10 cellular contexts compared by ENCODE assay signal in the genomic region with DNA sequence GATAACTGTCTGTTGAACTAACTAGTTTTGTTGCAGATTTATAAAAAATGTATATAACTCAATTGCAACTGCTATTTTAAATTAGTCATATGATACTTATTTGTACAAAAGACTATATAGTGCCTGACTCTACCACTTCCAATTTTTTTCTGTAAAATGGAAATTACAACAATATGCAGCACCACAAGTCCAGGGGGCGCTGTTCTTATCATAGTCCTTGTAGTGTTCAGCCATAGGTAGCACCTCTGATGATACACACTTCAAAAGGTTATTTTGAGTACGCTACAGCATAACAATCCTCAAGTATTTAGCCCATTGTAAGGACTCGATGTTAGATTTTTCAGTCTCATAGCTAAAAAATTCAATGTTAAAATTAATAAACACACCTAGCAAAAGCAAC.
DNase-seq lines count a peak whose midpoint lies in the region; ATAC-seq, FAIRE-seq and TF ChIP-seq lines count a peak whose summit lies in the region.
"Had no signal": no experiment of that assay in that cellular context is flagged by ENCODE, and none has a peak within 500 bp of the region (broad histone marks: within the 10 kb centered on the region; RNA-seq: fewer than 3 reads in every experiment).

No MANE protein-coding gene starts in this region.

- peaks cover 10% of the 10 kb centered on the region for H3K4me1 Mint-ChIP-seq in WTC11

- H3K36me3 Mint-ChIP-seq in WTC11 = peaks cover 7% of the 10 kb centered on the region

- no peak overlapping the region for H3K4me3 Mint-ChIP-seq in WTC11

- CTCF ChIA-PET in WTC11 (lab: Charles Lee) (interaction anchor here (1.5 kb wide), 1 partner anchor 177 kb away, joined by 5 read pairs; no protein-coding TSS in a partner anchor), GM10248 (lab: Yijun Ruan, JAX) (interaction anchor here (0.6 to 1.8 kb wide), 5 partner anchors 9 to 271 kb away, joined by 3 to 5 read pairs (median 3); no protein-coding TSS in a partner anchor)

- H3K9me3 ChIP-seq in keratinocyte (ENCODE audit: control insufficient read depth, low read depth, low read length) = no peaks in the 10 kb centered on the region
- H3K9me3 ChIP-seq: pancreas, stomach had no signal

- FAIRE-seq in keratinocyte (lab: Jason Lieb, UNC) = no peak
- FAIRE-seq: pancreas had no signal

- no peak overlapping the region for H3K4me2 ChIP-seq in keratinocyte (ENCODE audit: control insufficient read depth, extremely low read depth, insufficient read depth, low read depth, low read length)

- no peaks in the 10 kb centered on the region for H4K20me1 ChIP-seq in keratinocyte (ENCODE audit: control insufficient read depth, extremely low read depth, insufficient read depth, low read length)

- no peaks in the 10 kb centered on the region; the same call in none of the 2 replicates for H3K27me3 Mint-ChIP-seq in WTC11 (ENCODE audit: low read depth)

- no peaks in the 10 kb centered on the region for H3K36me3 ChIP-seq in H7 (replicated peaks; ENCODE audit: control insufficient read depth, insufficient read depth, low read length)
- H3K36me3 ChIP-seq in keratinocyte (ENCODE audit: control insufficient read depth in 2 of 2, extremely low read depth in 1 of 2, insufficient read depth in 2 of 2, low read length in 2 of 2) = no peaks in the 10 kb centered on the region
- H3K36me3 ChIP-seq: pancreas, stomach had no signal

- TF ChIP-seq CTCF in WTC11 (IDR thresholded peaks at IDR 0.05) (peak; percentile 63), keratinocyte (optimal IDR thresholded peaks at IDR 0.05 in 1 of 3, IDR thresholded peaks at IDR 0.05 in 1 of 3, conservative IDR thresholded peaks at IDR 0.05 in 1 of 3; ENCODE audit: extremely low read depth in 1 of 3, insufficient read depth in 2 of 3, low read length in 3 of 3) (peak; percentile 35 to 39 (median 37)), GM10248 (IDR thresholded peaks at IDR 0.05; ENCODE audit: control extremely low read depth, extremely low read depth, low read depth, missing control alignments) (no peak)

- no peaks in the 10 kb centered on the region for H3K27me3 ChIP-seq in H7 (ENCODE audit: control insufficient read depth, insufficient read depth, low read length)
- no peaks in the 10 kb centered on the region for H3K27me3 ChIP-seq in keratinocyte (ENCODE audit: control insufficient read depth, extremely low read depth, insufficient read depth, low read length)
- H3K27me3 ChIP-seq: pancreas had no signal

- POLR2A ChIA-PET in WTC11 (lab: Charles Lee) (no interaction called here), GM10248 (lab: Yijun Ruan, JAX) (no interaction called here)

- H3K4me1 ChIP-seq in keratinocyte (ENCODE audit: control insufficient read depth, extremely low read depth, insufficient read depth, low read length) = no peaks in the 10 kb centered on the region
- H3K4me1 ChIP-seq: pancreas, stomach had no signal

- H3K4me3 ChIP-seq in H7 (ENCODE audit: insufficient read depth, low read depth, low read length) (no peak overlapping the region), keratinocyte (ENCODE audit: control insufficient read depth in 2 of 3, extremely low read depth in 1 of 3, insufficient read depth in 2 of 3, low read depth in 1 of 3, low read length in 3 of 3) (no peak overlapping the region)
- H3K4me3 ChIP-seq: pancreas, stomach had no signal

- dilution Hi-C loops in keratinocyte (cut with MboI; ENCODE audit: extremely low pct_ligation_motif_present, low sequenced_read_pairs) = no loop called here

- ATAC-seq in WTC11 (no peak), HG03342 (IDR thresholded peaks at IDR 0.05; ENCODE audit: unreplicated experiment) (no peak), HG02938 (IDR thresholded peaks at IDR 0.05; ENCODE audit: unreplicated experiment) (no peak)
- ATAC-seq: pancreas had no signal

- no peak overlapping the region for H3K27ac ChIP-seq in keratinocyte (ENCODE audit: control insufficient read depth, insufficient read depth, low read length)
- H3K27ac ChIP-seq: pancreas, stomach had no signal

- H3K79me2 ChIP-seq in keratinocyte (ENCODE audit: control insufficient read depth, insufficient read depth, low read length) = no peaks in the 10 kb centered on the region

- DNase-seq in COLO668 (lab: John Stamatoyannopoulos, UW; ENCODE audit: unreplicated experiment) (peak; percentile 7), H7 (peak; percentile 10), WTC11 (ENCODE audit: low spot score) (peak; percentile 48), keratinocyte (ENCODE audit: low read depth, low spot score) (no peak), glomerular visceral epithelial cell (ENCODE audit: extremely low spot score) (no peak), GM10248 (ENCODE audit: extremely low spot score) (no peak)
- DNase-seq: pancreas, stomach had no signal

- H3K27ac Mint-ChIP-seq in WTC11 = no peak overlapping the region

- no peak overlapping the region for H3K9ac ChIP-seq in keratinocyte (ENCODE audit: control insufficient read depth, extremely low read depth, insufficient read depth, low read length)

- peaks cover 23% of the 10 kb centered on the region for H3K9me3 Mint-ChIP-seq in WTC11

- H3K9me1 ChIP-seq in keratinocyte (ENCODE audit: control insufficient read depth, extremely low read depth, insufficient read depth, low read length) = no peaks in the 10 kb centered on the region

- no peak overlapping the region for H2AFZ ChIP-seq in keratinocyte (ENCODE audit: control insufficient read depth, low read length)

TF ChIP-seq in WTC11, 78 proteins besides CTCF, POLR2A, EP300 and RAD21 (continues in another document):
- TF ChIP-seq, protein P1, sequence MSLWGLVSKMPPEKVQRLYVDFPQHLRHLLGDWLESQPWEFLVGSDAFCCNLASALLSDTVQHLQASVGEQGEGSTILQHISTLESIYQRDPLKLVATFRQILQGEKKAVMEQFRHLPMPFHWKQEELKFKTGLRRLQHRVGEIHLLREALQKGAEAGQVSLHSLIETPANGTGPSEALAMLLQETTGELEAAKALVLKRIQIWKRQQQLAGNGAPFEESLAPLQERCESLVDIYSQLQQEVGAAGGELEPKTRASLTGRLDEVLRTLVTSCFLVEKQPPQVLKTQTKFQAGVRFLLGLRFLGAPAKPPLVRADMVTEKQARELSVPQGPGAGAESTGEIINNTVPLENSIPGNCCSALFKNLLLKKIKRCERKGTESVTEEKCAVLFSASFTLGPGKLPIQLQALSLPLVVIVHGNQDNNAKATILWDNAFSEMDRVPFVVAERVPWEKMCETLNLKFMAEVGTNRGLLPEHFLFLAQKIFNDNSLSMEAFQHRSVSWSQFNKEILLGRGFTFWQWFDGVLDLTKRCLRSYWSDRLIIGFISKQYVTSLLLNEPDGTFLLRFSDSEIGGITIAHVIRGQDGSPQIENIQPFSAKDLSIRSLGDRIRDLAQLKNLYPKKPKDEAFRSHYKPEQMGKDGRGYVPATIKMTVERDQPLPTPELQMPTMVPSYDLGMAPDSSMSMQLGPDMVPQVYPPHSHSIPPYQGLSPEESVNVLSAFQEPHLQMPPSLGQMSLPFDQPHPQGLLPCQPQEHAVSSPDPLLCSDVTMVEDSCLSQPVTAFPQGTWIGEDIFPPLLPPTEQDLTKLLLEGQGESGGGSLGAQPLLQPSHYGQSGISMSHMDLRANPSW (CRISPR knock-in tag; conservative IDR thresholded peaks at IDR 0.05; ENCODE audit: low read depth) = no peak
- TF ChIP-seq, protein P2, sequence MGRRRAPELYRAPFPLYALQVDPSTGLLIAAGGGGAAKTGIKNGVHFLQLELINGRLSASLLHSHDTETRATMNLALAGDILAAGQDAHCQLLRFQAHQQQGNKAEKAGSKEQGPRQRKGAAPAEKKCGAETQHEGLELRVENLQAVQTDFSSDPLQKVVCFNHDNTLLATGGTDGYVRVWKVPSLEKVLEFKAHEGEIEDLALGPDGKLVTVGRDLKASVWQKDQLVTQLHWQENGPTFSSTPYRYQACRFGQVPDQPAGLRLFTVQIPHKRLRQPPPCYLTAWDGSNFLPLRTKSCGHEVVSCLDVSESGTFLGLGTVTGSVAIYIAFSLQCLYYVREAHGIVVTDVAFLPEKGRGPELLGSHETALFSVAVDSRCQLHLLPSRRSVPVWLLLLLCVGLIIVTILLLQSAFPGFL (CRISPR knock-in tag; IDR thresholded peaks at IDR 0.05; ENCODE audit: borderline replicate concordance) = no peak
- TF ChIP-seq ZNF396 (CRISPR knock-in tag; IDR thresholded peaks at IDR 0.05; ENCODE audit: borderline replicate concordance) (no peak), NR1H2 (CRISPR knock-in tag; IDR thresholded peaks at IDR 0.05) (no peak)
- TF ChIP-seq, protein P3, sequence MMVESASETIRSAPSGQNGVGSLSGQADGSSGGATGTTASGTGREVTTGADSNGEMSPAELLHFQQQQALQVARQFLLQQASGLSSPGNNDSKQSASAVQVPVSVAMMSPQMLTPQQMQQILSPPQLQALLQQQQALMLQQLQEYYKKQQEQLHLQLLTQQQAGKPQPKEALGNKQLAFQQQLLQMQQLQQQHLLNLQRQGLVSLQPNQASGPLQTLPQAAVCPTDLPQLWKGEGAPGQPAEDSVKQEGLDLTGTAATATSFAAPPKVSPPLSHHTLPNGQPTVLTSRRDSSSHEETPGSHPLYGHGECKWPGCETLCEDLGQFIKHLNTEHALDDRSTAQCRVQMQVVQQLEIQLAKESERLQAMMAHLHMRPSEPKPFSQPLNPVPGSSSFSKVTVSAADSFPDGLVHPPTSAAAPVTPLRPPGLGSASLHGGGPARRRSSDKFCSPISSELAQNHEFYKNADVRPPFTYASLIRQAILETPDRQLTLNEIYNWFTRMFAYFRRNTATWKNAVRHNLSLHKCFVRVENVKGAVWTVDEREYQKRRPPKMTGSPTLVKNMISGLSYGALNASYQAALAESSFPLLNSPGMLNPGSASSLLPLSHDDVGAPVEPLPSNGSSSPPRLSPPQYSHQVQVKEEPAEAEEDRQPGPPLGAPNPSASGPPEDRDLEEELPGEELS (CRISPR knock-in tag; IDR thresholded peaks at IDR 0.05) = no peak

Comparison
In these comparisons a context has a peak if more than half of its experiments do, and no peak if none do; other contexts are left out.
1. DNase-seq: peak in COLO668 (single experiment), H7 (single experiment) and WTC11 (single experiment); none in keratinocyte (single experiment), glomerular visceral epithelial cell (single experiment) and GM10248 (single experiment).